Comparison of ENCODE assay signal across 26 cellular contexts in genomic region chr20:11101696-11102095, GRCh38.
"Had no signal": no experiment of that assay in that cellular context is flagged by ENCODE, and none has a peak within 500 bp of the region (broad histone marks: within the 10 kb centered on the region; RNA-seq: fewer than 3 reads in every experiment).

No MANE protein-coding gene starts in this region.

- ATAC-seq: gastroesophageal sphincter; left lobe of liver; naive thymus-derived CD4-positive, alpha-beta T cell; stimulated activated naive B cell treated with anti-CD40 and anti-IgM and Interleukin-4, amounts not matched to agents 10 μg/mL and 1 μg/mL and 100 μg/mL, for 72 hours had no signal

- H3K4me1 Mint-ChIP-seq: naive thymus-derived CD4-positive, alpha-beta T cell; nephron; neural progenitor cell; stimulated activated naive B cell treated with anti-CD40 and anti-IgM and Interleukin-4, amounts not matched to agents 10 μg/mL and 1 μg/mL and 100 μg/mL, for 72 hours had no signal

- H3K4me3 Mint-ChIP-seq: naive thymus-derived CD4-positive, alpha-beta T cell; nephron; neural progenitor cell; stimulated activated naive B cell treated with anti-CD40 and anti-IgM and Interleukin-4, amounts not matched to agents 10 μg/mL and 1 μg/mL and 100 μg/mL, for 72 hours; stimulated activated naive CD8-positive, alpha-beta T cell treated with anti-CD3 and anti-CD28 coated beads, Interleukin-15, Interleukin-2, amounts not matched to agents 100 ng/mL and 50 ng/mL, for 24 hours had no signal

- H3K27ac ChIP-seq: dorsolateral prefrontal cortex, esophagus muscularis mucosa, foreskin keratinocyte, gastroesophageal sphincter, hepatocyte, neural progenitor cell, prostate gland, thoracic aorta, tibial nerve, upper lobe of left lung had no signal

- H3K4me3 ChIP-seq: dorsolateral prefrontal cortex, esophagus muscularis mucosa, gastroesophageal sphincter, heart left ventricle, hepatocyte, lung, neural progenitor cell, prostate gland, skin epidermis, thoracic aorta, tibial nerve, upper lobe of left lung had no signal

- H3K36me3 Mint-ChIP-seq: neural progenitor cell; stimulated activated naive B cell treated with anti-CD40 and anti-IgM and Interleukin-4, amounts not matched to agents 10 μg/mL and 1 μg/mL and 100 μg/mL, for 72 hours had no signal

- H3K9me3 ChIP-seq: esophagus muscularis mucosa, gastroesophageal sphincter, heart left ventricle, prostate gland, thoracic aorta, tibial nerve, upper lobe of left lung had no signal

- H3K4me2 ChIP-seq: hepatocyte, neural progenitor cell had no signal

- H3K36me3 ChIP-seq: esophagus muscularis mucosa, gastroesophageal sphincter, heart left ventricle, neural progenitor cell, prostate gland, thoracic aorta, tibial nerve, upper lobe of left lung had no signal

- DNase-seq: cortex of kidney; dorsolateral prefrontal cortex; effector CD4-positive, alpha-beta T cell; heart left ventricle; kidney; midbrain; naive thymus-derived CD4-positive, alpha-beta T cell; right cardiac atrium; stimulated activated CD4-positive, alpha-beta T cell treated with anti-CD3 and anti-CD28 coated beads, Interleukin-15, amount 100 ng/mL, for 24 hours; stimulated activated CD4-positive, alpha-beta T cell treated with anti-CD3 and anti-CD28 coated beads, Interleukin-2, amount 100 ng/mL, for 48 hours; stimulated activated naive B cell treated with anti-CD40 and anti-IgM and Interleukin-4, amounts not matched to agents 10 μg/mL and 1 μg/mL and 100 μg/mL, for 72 hours; upper lobe of left lung had no signal

- FAIRE-seq: kidney, urothelium cell line had no signal

- H3K27me3 Mint-ChIP-seq: naive thymus-derived CD4-positive, alpha-beta T cell; stimulated activated naive B cell treated with anti-CD40 and anti-IgM and Interleukin-4, amounts not matched to agents 10 μg/mL and 1 μg/mL and 100 μg/mL, for 72 hours; stimulated activated naive CD8-positive, alpha-beta T cell treated with anti-CD3 and anti-CD28 coated beads, Interleukin-15, Interleukin-2, amounts not matched to agents 100 ng/mL and 50 ng/mL, for 24 hours had no signal

- H3K27ac Mint-ChIP-seq: naive thymus-derived CD4-positive, alpha-beta T cell; nephron; neural progenitor cell; stimulated activated naive B cell treated with anti-CD40 and anti-IgM and Interleukin-4, amounts not matched to agents 10 μg/mL and 1 μg/mL and 100 μg/mL, for 72 hours; stimulated activated naive CD8-positive, alpha-beta T cell treated with anti-CD3 and anti-CD28 coated beads, Interleukin-15, Interleukin-2, amounts not matched to agents 100 ng/mL and 50 ng/mL, for 24 hours had no signal

- H3K4me1 ChIP-seq: esophagus muscularis mucosa, gastroesophageal sphincter, neural progenitor cell, prostate gland, tibial nerve, upper lobe of left lung had no signal
